In genomic region chr16:2539168-2539837, GRCh38 we compare ENCODE assay signal across 9 cellular contexts. TPM values are rescaled to one million over a fixed set of nuclear protein-coding genes. Genes with fewer than 3 reads are reported as not detected.
DNase-seq lines count a peak whose midpoint lies in the region; ATAC-seq and TF ChIP-seq lines count a peak whose summit lies in the region.
"Not testable (repeated sequence)": the region's sequence is repeated elsewhere in the genome, so short reads cannot be mapped to it uniquely, and the experiment has no call there.
"Had no signal": no experiment of that assay in that cellular context is flagged by ENCODE, and none has a peak within 500 bp of the region (broad histone marks: within the 10 kb centered on the region; RNA-seq: fewer than 3 reads in every experiment).

No MANE protein-coding gene starts in this region.

- H3K4me3 Mint-ChIP-seq in Calu3 (ENCODE audit: low read depth, unreplicated experiment) (peak overlapping the region; percentile 77), osteocyte (ENCODE audit: unreplicated experiment) (peak overlapping the region; percentile 74), type B pancreatic cell (peak overlapping the region; percentile 93)
- H3K4me3 Mint-ChIP-seq in activated naive CD8-positive, alpha-beta T cell treated with anti-CD3 and anti-CD28 coated beads, Interleukin-2, amount 10 ng/mL, durations not matched to agents 7 days and 5 days: peak overlapping the region; percentile 84

- H3K4me3 ChIP-seq in LNCaP clone FGC (ENCODE audit: low read depth, low read length) (peak overlapping the region; percentile 58), WI38 (ENCODE audit: low read depth, low read length) (peak overlapping the region; percentile 63), epithelial cell of proximal tubule (ENCODE audit: low read depth, low read length) (peak overlapping the region; percentile 56), right lobe of liver (peak overlapping the region in 2 of 3 donors; percentile 43 to 69)

- DNase-seq in Calu3; LNCaP clone FGC (ENCODE audit: low read depth); activated naive CD8-positive, alpha-beta T cell treated with anti-CD3 and anti-CD28 coated beads, Interleukin-2, amount 10 ng/mL, durations not matched to agents 7 days and 5 days; epithelial cell of proximal tubule (ENCODE audit: low read depth); osteocyte (ENCODE audit: extremely low spot score, unreplicated experiment); type B pancreatic cell (ENCODE audit: extremely low spot score, unreplicated experiment): not testable (repeated sequence)
- DNase-seq in right lobe of liver: peak in 1 of 3 donors; percentile 13

- TF ChIP-seq CTCF in Calu3 (IDR thresholded peaks at IDR 0.05; ENCODE audit: unreplicated experiment); LNCaP clone FGC (IDR thresholded peaks at IDR 0.05; ENCODE audit: control insufficient read depth, extremely low read depth, insufficient read depth); WI38 (IDR thresholded peaks at IDR 0.05; ENCODE audit: low read depth, low read length); epithelial cell of proximal tubule (conservative IDR thresholded peaks at IDR 0.05; ENCODE audit: low read depth, low read length); right lobe of liver (IDR thresholded peaks at IDR 0.05); osteocyte (IDR thresholded peaks at IDR 0.05); type B pancreatic cell (conservative IDR thresholded peaks at IDR 0.05): not testable (repeated sequence)

- H3K4me1 Mint-ChIP-seq in Calu3 (ENCODE audit: low read depth, unreplicated experiment) (peaks cover 38% of the 10 kb centered on the region), osteocyte (ENCODE audit: unreplicated experiment) (peaks cover 41% of the 10 kb centered on the region), type B pancreatic cell (ENCODE audit: unreplicated experiment) (peaks cover 23% of the 10 kb centered on the region)
- H3K4me1 Mint-ChIP-seq in activated naive CD8-positive, alpha-beta T cell treated with anti-CD3 and anti-CD28 coated beads, Interleukin-2, amount 10 ng/mL, durations not matched to agents 7 days and 5 days: peaks cover 29% of the 10 kb centered on the region

- not testable (repeated sequence) for BruUV-seq in Calu3 (replicated peaks; lab: Mats Ljungman, UMichigan)

- 45% methylated on average over 21 of the region's 25 CpGs for WGBS in right lobe of liver (ENCODE audit: insufficient coverage, low coverage, low lambda C conversion rate, missing lambda C conversion rate)

- H3K36me3 Mint-ChIP-seq in Calu3 (ENCODE audit: insufficient read depth, unreplicated experiment): peaks cover 43% of the 10 kb centered on the region
- H3K36me3 Mint-ChIP-seq in activated naive CD8-positive, alpha-beta T cell treated with anti-CD3 and anti-CD28 coated beads, Interleukin-2, amount 10 ng/mL, durations not matched to agents 7 days and 5 days; osteocyte (ENCODE audit: unreplicated experiment); type B pancreatic cell: not testable (repeated sequence)

- POLR2A ChIA-PET in activated naive CD8-positive, alpha-beta T cell treated with anti-CD3 and anti-CD28 coated beads, Interleukin-2, amount 10 ng/mL, durations not matched to agents 7 days and 5 days (lab: Charles Lee): interaction anchor here (0.7 kb wide), 2 partner anchors 19 to 20 kb away, joined by 6 to 7 read pairs; no protein-coding TSS in a partner anchor

- not testable (repeated sequence) for H3K27me3 Mint-ChIP-seq in Calu3 (ENCODE audit: unreplicated experiment); activated naive CD8-positive, alpha-beta T cell treated with anti-CD3 and anti-CD28 coated beads, Interleukin-2, amount 10 ng/mL, durations not matched to agents 7 days and 5 days; osteocyte (ENCODE audit: unreplicated experiment); type B pancreatic cell

- not testable (repeated sequence) for TF ChIP-seq POLR2A in right lobe of liver (IDR thresholded peaks at IDR 0.05)

- not testable (repeated sequence) for H3K27ac Mint-ChIP-seq in Calu3 (ENCODE audit: unreplicated experiment); osteocyte (ENCODE audit: unreplicated experiment)
- H3K27ac Mint-ChIP-seq in activated naive CD8-positive, alpha-beta T cell treated with anti-CD3 and anti-CD28 coated beads, Interleukin-2, amount 10 ng/mL, durations not matched to agents 7 days and 5 days: peak overlapping the region; percentile 11
- H3K27ac Mint-ChIP-seq in type B pancreatic cell: peak overlapping the region; percentile 49

- H3K4me1 ChIP-seq in right lobe of liver: peaks cover 0 to 32% (median 17%) of the 10 kb centered on the region in 4 donors

- not testable (repeated sequence) for H3K36me3 ChIP-seq in right lobe of liver

- intact Hi-C loops in Calu3 (cut with micrococcal nuclease; ENCODE audit: unreplicated experiment); right lobe of liver (cut with DNase I): not testable (repeated sequence)

- not testable (repeated sequence) for H3K27me3 ChIP-seq in right lobe of liver

- H3K27ac ChIP-seq in right lobe of liver: not testable (repeated sequence)

- ATAC-seq in activated naive CD8-positive, alpha-beta T cell treated with anti-CD3 and anti-CD28 coated beads, Interleukin-2, amount 10 ng/mL, durations not matched to agents 7 days and 5 days (ENCODE audit: low read depth); right lobe of liver: not testable (repeated sequence)

- CTCF ChIA-PET in Calu3 (lab: Charles Lee): interaction anchor here (0.7 kb wide), 1 partner anchor 373 kb away, joined by 9 read pairs; the partner anchor contains the start of gene FLYWCH1

- H3K9me3 Mint-ChIP-seq in Calu3 (ENCODE audit: low read depth, unreplicated experiment); activated naive CD8-positive, alpha-beta T cell treated with anti-CD3 and anti-CD28 coated beads, Interleukin-2, amount 10 ng/mL, durations not matched to agents 7 days and 5 days; osteocyte (ENCODE audit: unreplicated experiment); type B pancreatic cell: not testable (repeated sequence)

- not testable (repeated sequence) for H3K9me3 ChIP-seq in right lobe of liver

RNA-seq across cellular contexts. Expression of gene PDPK1, which starts 1.5 kb away (rescaled TPM):
- total RNA-seq in Calu3 (2022) (57.4 and 62.4 TPM in 2 replicates), epithelial cell of proximal tubule (16.4 and 16.5 TPM in 2 replicates), right lobe of liver (10 to 100 TPM; 20.7 to 28.3 (median 24.5) TPM), osteocyte (44.9 and 45.8 TPM in 2 replicates), type B pancreatic cell (ENCODE audit: low replicate concordance) (40.8 and 57.1 TPM in 2 replicates)
- 10 to 100 TPM; 50.6 to 55.1 TPM for total RNA-seq in activated naive CD8-positive, alpha-beta T cell treated with anti-CD3 and anti-CD28 coated beads, Interleukin-2, amount 10 ng/mL, durations not matched to agents 7 days and 5 days

RNA-seq across cellular contexts. Expression of gene CEMP1, which starts 8.1 kb away (rescaled TPM):
- total RNA-seq in Calu3 (2022): 0.86 and 0.90 TPM in 2 replicates
- total RNA-seq in activated naive CD8-positive, alpha-beta T cell treated with anti-CD3 and anti-CD28 coated beads, Interleukin-2, amount 10 ng/mL, durations not matched to agents 7 days and 5 days: 1 to 10 TPM in 1 of 2 experiments, under 1 TPM in 1; 0.80 to 1.1 TPM
- not detected in 2 replicates for total RNA-seq in epithelial cell of proximal tubule
- under 1 TPM in 2 of 6 experiments, not detected in 4; 0.22 to 0.29 TPM for total RNA-seq in right lobe of liver
- not detected in 2 replicates for total RNA-seq in osteocyte
- total RNA-seq in type B pancreatic cell (ENCODE audit: low replicate concordance): 0.22 and 0.74 TPM in 2 replicates
- total RNA-seq: M059J had no signal

RNA-seq across cellular contexts. Expression of gene AMDHD2, which starts 19.1 kb away (rescaled TPM):
- 60.2 and 65.1 TPM in 2 replicates for total RNA-seq in Calu3 (2022)
- 10 to 100 TPM; 74.0 to 75.4 TPM for total RNA-seq in activated naive CD8-positive, alpha-beta T cell treated with anti-CD3 and anti-CD28 coated beads, Interleukin-2, amount 10 ng/mL, durations not matched to agents 7 days and 5 days
- total RNA-seq in epithelial cell of proximal tubule: 32.7 and 41.1 TPM in 2 replicates
- 10 to 100 TPM; 12.3 to 24.9 (median 21.4) TPM for total RNA-seq in right lobe of liver
- 52.5 and 56.6 TPM in 2 replicates for total RNA-seq in osteocyte
- 46.1 and 61.8 TPM in 2 replicates for total RNA-seq in type B pancreatic cell (ENCODE audit: low replicate concordance)

RNA-seq across cellular contexts. Expression of gene ATP6V0C, which starts 25.6 kb away (rescaled TPM):
- 260 and 262 TPM in 2 replicates for total RNA-seq in Calu3 (2022)
- total RNA-seq in activated naive CD8-positive, alpha-beta T cell treated with anti-CD3 and anti-CD28 coated beads, Interleukin-2, amount 10 ng/mL, durations not matched to agents 7 days and 5 days: 100 to 1,000 TPM; 117 to 122 TPM
- total RNA-seq in epithelial cell of proximal tubule: 32.4 and 46.6 TPM in 2 replicates
- 100 to 1,000 TPM in 1 of 6 experiments, 10 to 100 TPM in 5; 71.5 to 100 (median 79.4) TPM for total RNA-seq in right lobe of liver
- total RNA-seq in osteocyte: 208 and 211 TPM in 2 replicates
- total RNA-seq in type B pancreatic cell (ENCODE audit: low replicate concordance): 155 and 223 TPM in 2 replicates
